ENCODE assay signal across 21 cellular contexts in the genomic region with DNA sequence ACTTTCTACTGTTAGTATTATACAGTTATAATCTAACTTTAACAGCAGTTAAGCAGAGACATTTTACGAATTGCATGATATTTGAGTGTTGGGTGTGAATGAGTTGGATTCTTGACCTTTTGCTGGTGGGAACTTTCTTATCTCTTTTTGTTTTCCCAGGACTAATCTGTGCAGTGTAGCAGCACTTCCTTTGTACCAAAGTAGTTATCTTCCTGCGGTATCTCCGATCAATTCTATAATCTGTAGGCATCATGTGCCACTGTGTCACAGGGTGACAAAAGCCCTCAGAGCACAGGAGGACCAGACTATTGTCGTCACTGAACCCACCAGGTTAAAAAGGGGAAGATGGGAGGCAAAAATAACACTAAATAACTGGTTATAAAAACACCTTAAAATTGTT.
DNase-seq lines count a peak whose midpoint lies in the region; ATAC-seq and TF ChIP-seq lines count a peak whose summit lies in the region.
"Had no signal": no experiment of that assay in that cellular context is flagged by ENCODE, and none has a peak within 500 bp of the region (broad histone marks: within the 10 kb centered on the region; RNA-seq: fewer than 3 reads in every experiment).

No MANE protein-coding gene starts in this region.

- H3K27ac Mint-ChIP-seq in Caco-2 (ENCODE audit: unreplicated experiment), result no peak overlapping the region
- H3K27ac Mint-ChIP-seq: CD4-positive, alpha-beta memory T cell had no signal

- in situ Hi-C loops in gastrocnemius medialis (cut with MboI; ENCODE audit: low sequenced_read_pairs in 4 of 4), result no loop called here

- H3K4me3 ChIP-seq in Caco-2 (ENCODE audit: low read depth, low read length), result no peak overlapping the region
- no peak overlapping the region for H3K4me3 ChIP-seq in choroid plexus epithelial cell (ENCODE audit: low read depth, low read length)
- no peak overlapping the region for H3K4me3 ChIP-seq in mucosa of descending colon
- no peak overlapping the region for H3K4me3 ChIP-seq in gastrocnemius medialis
- no peak overlapping the region for H3K4me3 ChIP-seq in gastroesophageal sphincter
- H3K4me3 ChIP-seq: BLaER1, K562 had no signal

- intact Hi-C loops in Caco-2 (cut with micrococcal nuclease; ENCODE audit: unreplicated experiment), result no loop called here
- intact Hi-C loops in mucosa of descending colon (cut with DNase I, micrococcal nuclease), result no loop called here
- intact Hi-C loops in gastrocnemius medialis (cut with DNase I; ENCODE audit: low total_unique reads), result no loop called here

- TF ChIP-seq CTCF in Caco-2 (IDR thresholded peaks at IDR 0.05; ENCODE audit: insufficient read depth in 1 of 2, low read depth in 1 of 2, low read length in 1 of 2, severe bottlenecking in 1 of 2, unreplicated experiment in 1 of 2) (no peak), choroid plexus epithelial cell (conservative IDR thresholded peaks at IDR 0.05; ENCODE audit: low read depth, low read length) (no peak), mucosa of descending colon (IDR thresholded peaks at IDR 0.05) (no peak), gastrocnemius medialis (IDR thresholded peaks at IDR 0.05 in 4 of 5, conservative IDR thresholded peaks at IDR 0.05 in 1 of 5) (no peak), gastroesophageal sphincter (IDR thresholded peaks at IDR 0.05) (no peak)

- H3K27ac ChIP-seq in gastrocnemius medialis (no peak overlapping the region), gastroesophageal sphincter (no peak overlapping the region)
- H3K27ac ChIP-seq: BLaER1, RWPE1 had no signal

- H3K9me3 Mint-ChIP-seq in Caco-2 (ENCODE audit: unreplicated experiment), result no peaks in the 10 kb centered on the region

- H3K4me1 ChIP-seq in Caco-2, result peaks cover 29% of the 10 kb centered on the region
- peaks cover 19% of the 10 kb centered on the region for H3K4me1 ChIP-seq in mucosa of descending colon (ENCODE audit: low read depth)
- no peaks in the 10 kb centered on the region for H3K4me1 ChIP-seq in gastrocnemius medialis
- no peaks in the 10 kb centered on the region for H3K4me1 ChIP-seq in gastroesophageal sphincter
- H3K4me1 ChIP-seq: BLaER1 had no signal

- peak; percentile 18 to 49 for DNase-seq in Caco-2
- DNase-seq in NCI-H146 (lab: John Stamatoyannopoulos, UW), result peak; percentile 56
- peak; percentile 32 for DNase-seq in choroid plexus epithelial cell (ENCODE audit: low read depth)
- peak in 1 of 3 donors; percentile 13 for DNase-seq in mucosa of descending colon
- no peak for DNase-seq in gastrocnemius medialis
- no peak for DNase-seq in cerebellar nuclear complex (lab: John Stamatoyannopoulos, UW)
- DNase-seq: CD4-positive, alpha-beta memory T cell; DMS53; EL; NCI-H1105; NCI-H1694 treated with DMSO at 0.1 percent for 48 hours; NCI-H2107; NCI-H446 treated with DMSO at 0.1 percent for 48 hours; NCI-H774; PC-3; SIG-M5 had no signal

- CTCF ChIA-PET in Caco-2 (lab: Charles Lee), result no interaction called here

- H3K27me3 Mint-ChIP-seq in Caco-2 (ENCODE audit: insufficient read depth, unreplicated experiment), result no peaks in the 10 kb centered on the region
- H3K27me3 Mint-ChIP-seq: CD4-positive, alpha-beta memory T cell had no signal

- POLR2A ChIA-PET in Caco-2 (lab: Charles Lee), result no interaction called here

- no peaks in the 10 kb centered on the region for H3K36me3 Mint-ChIP-seq in Caco-2 (ENCODE audit: insufficient read depth, unreplicated experiment)
- H3K36me3 Mint-ChIP-seq: CD4-positive, alpha-beta memory T cell had no signal

- H3K36me3 ChIP-seq in Caco-2 (ENCODE audit: control insufficient read depth, insufficient read depth, low read length) (no peaks in the 10 kb centered on the region), mucosa of descending colon (ENCODE audit: low read depth) (no peaks in the 10 kb centered on the region), gastrocnemius medialis (no peaks in the 10 kb centered on the region), gastroesophageal sphincter (no peaks in the 10 kb centered on the region)
- H3K36me3 ChIP-seq: BLaER1 had no signal

- TF ChIP-seq EP300 in gastroesophageal sphincter (IDR thresholded peaks at IDR 0.05), result no peak

- ATAC-seq in mucosa of descending colon (peak; percentile 68), gastrocnemius medialis (no peak), gastroesophageal sphincter (no peak), GM18867 (IDR thresholded peaks at IDR 0.05; ENCODE audit: unreplicated experiment) (no peak)
- ATAC-seq: K562, PC-3 had no signal

- WGBS in gastroesophageal sphincter (ENCODE audit: low coverage in 1 of 2), 2 donors, result 56 to 68% methylated on average over 3 to 4 of the region's 4 CpGs

- H3K9me3 ChIP-seq in Caco-2 (no peaks in the 10 kb centered on the region), mucosa of descending colon (no peaks in the 10 kb centered on the region), gastrocnemius medialis (no peaks in the 10 kb centered on the region), gastroesophageal sphincter (no peaks in the 10 kb centered on the region)
- H3K9me3 ChIP-seq: BLaER1 had no signal

- peaks cover 13% of the 10 kb centered on the region for H3K4me1 Mint-ChIP-seq in Caco-2 (ENCODE audit: low read depth, unreplicated experiment)
- H3K4me1 Mint-ChIP-seq: CD4-positive, alpha-beta memory T cell had no signal

- BruUV-seq in Caco-2 (replicated peaks; lab: Mats Ljungman, UMichigan), result no TSS peak

- H3K27me3 ChIP-seq in Caco-2 (replicated peaks; ENCODE audit: control insufficient read depth, insufficient read depth, low read length) (no peaks in the 10 kb centered on the region), gastrocnemius medialis (no peaks in the 10 kb centered on the region), gastroesophageal sphincter (no peaks in the 10 kb centered on the region)
- H3K27me3 ChIP-seq: BLaER1 had no signal

- H3K4me3 Mint-ChIP-seq in Caco-2 (ENCODE audit: unreplicated experiment), result peak overlapping the region; percentile 15
- H3K4me3 Mint-ChIP-seq: CD4-positive, alpha-beta memory T cell had no signal

- TF ChIP-seq POLR2A in gastrocnemius medialis (IDR thresholded peaks at IDR 0.05) (no peak), gastroesophageal sphincter (IDR thresholded peaks at IDR 0.05) (no peak)

Comparison
In these comparisons a context has a peak if more than half of its experiments do, and no peak if none do; other contexts are left out.
1. DNase-seq: peak in Caco-2 (2 of 2), NCI-H146 (single experiment) and choroid plexus epithelial cell (single experiment); none in gastrocnemius medialis (0 of 2) and cerebellar nuclear complex (0 of 2).